ENCODE assay signal across 24 cellular contexts in genomic region chr1:224761245-224761644, GRCh38.
A peak's percentile ranks its signal among the peaks of the same experiment; 100 is the strongest.
DNase-seq lines count a peak whose midpoint lies in the region; ATAC-seq, FAIRE-seq and TF ChIP-seq lines count a peak whose summit lies in the region.
"Had no signal": no experiment of that assay in that cellular context is flagged by ENCODE, and none has a peak within 500 bp of the region (broad histone marks: within the 10 kb centered on the region; RNA-seq: fewer than 3 reads in every experiment).

No MANE protein-coding gene starts in this region.

- intact Hi-C loops in right lobe of liver (cut with DNase I), result no loop called here
- intact Hi-C loops in HepG2 (cut with micrococcal nuclease; ENCODE audit: unreplicated experiment), result no loop called here

- H3K9me3 ChIP-seq in right lobe of liver (no peaks in the 10 kb centered on the region), HepG2 (ENCODE audit: low read length) (peaks cover 18% of the 10 kb centered on the region), endodermal cell (ENCODE audit: control insufficient read depth, low read length) (peaks cover 21% of the 10 kb centered on the region)
- H3K9me3 ChIP-seq: BE2C had no signal

- DNase-seq in right lobe of liver, result no peak
- no peak for DNase-seq in HepG2 (ENCODE audit: low spot score)
- DNase-seq in endodermal cell, result peak; percentile 4
- peak; percentile 0 for DNase-seq in osteocyte (ENCODE audit: extremely low spot score, unreplicated experiment)
- no peak for DNase-seq in D341Med (ENCODE audit: low spot score)
- DNase-seq in activated gamma-delta T cell treated with Interleukin-2 at 50 U/mL for 16 hours, result no peak
- DNase-seq: ACHN; AML-193; BE2C; CD4-positive, alpha-beta T cell; CD8-positive, alpha-beta memory T cell; DMS53; DMS79 treated with DMSO at 0.1 percent for 48 hours; H9 had no signal

- POLR2A ChIA-PET in HepG2 (lab: Yijun Ruan, JAX), result no interaction called here

- H3K4me3 ChIP-seq in right lobe of liver, result no peak overlapping the region
- H3K4me3 ChIP-seq in HepG2 (replicated peaks in 1 of 3; ENCODE audit: insufficient read depth in 1 of 3, low read depth in 2 of 3, low read length in 3 of 3), result no peak overlapping the region
- H3K4me3 ChIP-seq in endodermal cell (ENCODE audit: low read length), result no peak overlapping the region
- H3K4me3 ChIP-seq: A549; BLaER1 treated with 17β-estradiol and CSF1 and Interleukin-3, amounts not matched to agents 10 nM and 100 nM; GM23338 had no signal

- no peak for TF ChIP-seq RAD21 in HepG2 (CRISPR knock-in tag; IDR thresholded peaks at IDR 0.05)

- TF ChIP-seq CTCF in right lobe of liver (IDR thresholded peaks at IDR 0.05) (no peak), HepG2 (CRISPR knock-in tag; IDR thresholded peaks at IDR 0.05) (no peak), endodermal cell (conservative IDR thresholded peaks at IDR 0.05) (no peak), osteocyte (IDR thresholded peaks at IDR 0.05) (no peak)

- H3K9ac ChIP-seq in HepG2 (ENCODE audit: insufficient read depth, low read depth, low read length) (no peak overlapping the region), endodermal cell (ENCODE audit: extremely low read depth, low read length, poor library complexity, severe bottlenecking) (no peak overlapping the region)
- H3K9ac ChIP-seq: BLaER1 treated with 17β-estradiol and CSF1 and Interleukin-3, amounts not matched to agents 10 nM and 100 nM had no signal

- H3K27ac ChIP-seq in right lobe of liver (no peak overlapping the region), HepG2 (ENCODE audit: extremely low read length, insufficient read depth, low read length) (no peak overlapping the region), endodermal cell (ENCODE audit: low read depth, low read length) (no peak overlapping the region)
- H3K27ac ChIP-seq: 22Rv1; A549; BLaER1 treated with 17β-estradiol and CSF1 and Interleukin-3, amounts not matched to agents 10 nM and 100 nM had no signal

- in situ Hi-C loops in HepG2 (cut with HindIII; ENCODE audit: extremely low pct_ligation_motif_present, low pct_unique_long_range_greater_than_20kb), result no loop called here

- H3K27me3 ChIP-seq in right lobe of liver (no peaks in the 10 kb centered on the region), HepG2 (ENCODE audit: control insufficient read depth in 1 of 2, insufficient read depth in 2 of 2, low read length in 2 of 2) (no peaks in the 10 kb centered on the region), endodermal cell (ENCODE audit: control insufficient read depth, insufficient read depth, low read length, poor library complexity, severe bottlenecking) (no peaks in the 10 kb centered on the region)
- H3K27me3 ChIP-seq: BE2C; BLaER1 treated with 17β-estradiol and CSF1 and Interleukin-3, amounts not matched to agents 10 nM and 100 nM had no signal

- H3K36me3 ChIP-seq in right lobe of liver (no peaks in the 10 kb centered on the region), HepG2 (replicated peaks in 1 of 2; ENCODE audit: control insufficient read depth in 1 of 2, insufficient read depth in 2 of 2, low read length in 2 of 2) (no peaks in the 10 kb centered on the region), endodermal cell (ENCODE audit: control insufficient read depth, insufficient read depth, low read length) (no peaks in the 10 kb centered on the region)
- H3K36me3 ChIP-seq: BE2C; BLaER1 treated with 17β-estradiol and CSF1 and Interleukin-3, amounts not matched to agents 10 nM and 100 nM had no signal

- TF ChIP-seq EP300 in HepG2 (IDR thresholded peaks at IDR 0.05; ENCODE audit: low read depth in 2 of 2, low read length in 2 of 2) (no peak), HepG2 (CRISPR knock-in tag; IDR thresholded peaks at IDR 0.05; ENCODE audit: borderline replicate concordance) (no peak)

- H3K9me3 Mint-ChIP-seq in endodermal cell, result peaks cover 22% of the 10 kb centered on the region
- peaks cover 11% of the 10 kb centered on the region for H3K9me3 Mint-ChIP-seq in osteocyte (ENCODE audit: unreplicated experiment)

- CTCF ChIA-PET in HepG2 (lab: Yijun Ruan, JAX; ENCODE audit: low intra/inter-chr PET ratio, low total read pairs), result no interaction called here

- H3K27me3 Mint-ChIP-seq in endodermal cell (ENCODE audit: insufficient read depth) (peaks cover 14% of the 10 kb centered on the region), osteocyte (ENCODE audit: unreplicated experiment) (no peaks in the 10 kb centered on the region)

- no TSS peak for BruUV-seq in HepG2 (replicated peaks; lab: Mats Ljungman, UMichigan)

- FAIRE-seq in HepG2 (lab: Jason Lieb, UNC), result no peak
- FAIRE-seq: A549, G401.6, GM12892, GM19239 had no signal

- 40% methylated on average over 1 of the region's 1 CpG for WGBS in right lobe of liver (ENCODE audit: insufficient coverage, low coverage, low lambda C conversion rate, missing lambda C conversion rate)
- 0% methylated on average over 1 of the region's 1 CpG for WGBS in HepG2 (ENCODE audit: low lambda C conversion rate)
- WGBS in endodermal cell (ENCODE audit: insufficient coverage in 1 of 2, insufficient read length in 1 of 2), 2 experiments, result 92 to 100% methylated on average over 1 of the region's 1 CpG

- no peaks in the 10 kb centered on the region for H3K79me2 ChIP-seq in HepG2 (ENCODE audit: insufficient read depth, low read length)

- H3K4me1 ChIP-seq in right lobe of liver (no peaks in the 10 kb centered on the region), HepG2 (ENCODE audit: insufficient read depth, low read length) (no peaks in the 10 kb centered on the region), endodermal cell (ENCODE audit: control insufficient read depth, insufficient read depth, low read length) (no peaks in the 10 kb centered on the region)
- H3K4me1 ChIP-seq: A549, BE2C had no signal

- H3K27ac Mint-ChIP-seq in endodermal cell (no peak overlapping the region), osteocyte (ENCODE audit: unreplicated experiment) (no peak overlapping the region)
- H3K27ac Mint-ChIP-seq: CD14-positive monocyte; CD4-positive, alpha-beta T cell; CD8-positive, alpha-beta memory T cell; GM23338; H9 had no signal

- H3K4me2 ChIP-seq in HepG2 (ENCODE audit: low read depth, low read length), result no peak overlapping the region
- H3K4me2 ChIP-seq: A549; BLaER1 treated with 17β-estradiol and CSF1 and Interleukin-3, amounts not matched to agents 10 nM and 100 nM; GM23338 had no signal

- H3K36me3 Mint-ChIP-seq in endodermal cell (ENCODE audit: low read depth) (peaks cover 5% of the 10 kb centered on the region), osteocyte (ENCODE audit: unreplicated experiment) (no peaks in the 10 kb centered on the region)
- H3K36me3 Mint-ChIP-seq: CD14-positive monocyte had no signal

- H2AFZ ChIP-seq in HepG2 (ENCODE audit: low read length), result no peak overlapping the region
- H2AFZ ChIP-seq: GM23338 had no signal

- H3K4me3 Mint-ChIP-seq in endodermal cell (no peak overlapping the region), osteocyte (ENCODE audit: unreplicated experiment) (no peak overlapping the region)
- H3K4me3 Mint-ChIP-seq: CD14-positive monocyte; CD4-positive, alpha-beta T cell; CD8-positive, alpha-beta memory T cell; GM23338; H9 had no signal

- ATAC-seq in right lobe of liver (peak; percentile 48 to 78 (median 57)), HepG2 (no peak), GM19035 (IDR thresholded peaks at IDR 0.05; ENCODE audit: unreplicated experiment) (no peak)
- ATAC-seq: A549, GM23338, HCT116 had no signal

- no peaks in the 10 kb centered on the region for H4K20me1 ChIP-seq in HepG2 (ENCODE audit: insufficient read depth, low read length)
- H4K20me1 ChIP-seq: BLaER1 treated with 17β-estradiol and CSF1 and Interleukin-3, amounts not matched to agents 10 nM and 100 nM had no signal

- H3K4me1 Mint-ChIP-seq in endodermal cell, result peaks cover 4% of the 10 kb centered on the region
- no peaks in the 10 kb centered on the region for H3K4me1 Mint-ChIP-seq in osteocyte (ENCODE audit: unreplicated experiment)
- H3K4me1 Mint-ChIP-seq: CD14-positive monocyte; CD8-positive, alpha-beta memory T cell had no signal

- no peak for TF ChIP-seq POLR2A in right lobe of liver (IDR thresholded peaks at IDR 0.05)
- TF ChIP-seq POLR2A in HepG2 (IDR thresholded peaks at IDR 0.05; ENCODE audit: insufficient read depth in 1 of 2, low read depth in 2 of 2, low read length in 2 of 2), result no peak

TF ChIP-seq in HepG2, 621 proteins besides CTCF, POLR2A, EP300 and RAD21 (continues in another document):
- TF ChIP-seq HNRNPLL (IDR thresholded peaks at IDR 0.05; ENCODE audit: low read depth, low read length, poor library complexity, severe bottlenecking) (no peak), ZNF354B (CRISPR knock-in tag; IDR thresholded peaks at IDR 0.05) (no peak), ZZZ3 (CRISPR knock-in tag; IDR thresholded peaks at IDR 0.05; ENCODE audit: borderline replicate concordance) (no peak), ZNF782 (CRISPR knock-in tag; IDR thresholded peaks at IDR 0.05; ENCODE audit: borderline replicate concordance) (no peak), ATF7 (IDR thresholded peaks at IDR 0.05) (no peak), ATF7 (CRISPR knock-in tag; IDR thresholded peaks at IDR 0.05) (no peak)
- TF ChIP-seq, protein P1, sequence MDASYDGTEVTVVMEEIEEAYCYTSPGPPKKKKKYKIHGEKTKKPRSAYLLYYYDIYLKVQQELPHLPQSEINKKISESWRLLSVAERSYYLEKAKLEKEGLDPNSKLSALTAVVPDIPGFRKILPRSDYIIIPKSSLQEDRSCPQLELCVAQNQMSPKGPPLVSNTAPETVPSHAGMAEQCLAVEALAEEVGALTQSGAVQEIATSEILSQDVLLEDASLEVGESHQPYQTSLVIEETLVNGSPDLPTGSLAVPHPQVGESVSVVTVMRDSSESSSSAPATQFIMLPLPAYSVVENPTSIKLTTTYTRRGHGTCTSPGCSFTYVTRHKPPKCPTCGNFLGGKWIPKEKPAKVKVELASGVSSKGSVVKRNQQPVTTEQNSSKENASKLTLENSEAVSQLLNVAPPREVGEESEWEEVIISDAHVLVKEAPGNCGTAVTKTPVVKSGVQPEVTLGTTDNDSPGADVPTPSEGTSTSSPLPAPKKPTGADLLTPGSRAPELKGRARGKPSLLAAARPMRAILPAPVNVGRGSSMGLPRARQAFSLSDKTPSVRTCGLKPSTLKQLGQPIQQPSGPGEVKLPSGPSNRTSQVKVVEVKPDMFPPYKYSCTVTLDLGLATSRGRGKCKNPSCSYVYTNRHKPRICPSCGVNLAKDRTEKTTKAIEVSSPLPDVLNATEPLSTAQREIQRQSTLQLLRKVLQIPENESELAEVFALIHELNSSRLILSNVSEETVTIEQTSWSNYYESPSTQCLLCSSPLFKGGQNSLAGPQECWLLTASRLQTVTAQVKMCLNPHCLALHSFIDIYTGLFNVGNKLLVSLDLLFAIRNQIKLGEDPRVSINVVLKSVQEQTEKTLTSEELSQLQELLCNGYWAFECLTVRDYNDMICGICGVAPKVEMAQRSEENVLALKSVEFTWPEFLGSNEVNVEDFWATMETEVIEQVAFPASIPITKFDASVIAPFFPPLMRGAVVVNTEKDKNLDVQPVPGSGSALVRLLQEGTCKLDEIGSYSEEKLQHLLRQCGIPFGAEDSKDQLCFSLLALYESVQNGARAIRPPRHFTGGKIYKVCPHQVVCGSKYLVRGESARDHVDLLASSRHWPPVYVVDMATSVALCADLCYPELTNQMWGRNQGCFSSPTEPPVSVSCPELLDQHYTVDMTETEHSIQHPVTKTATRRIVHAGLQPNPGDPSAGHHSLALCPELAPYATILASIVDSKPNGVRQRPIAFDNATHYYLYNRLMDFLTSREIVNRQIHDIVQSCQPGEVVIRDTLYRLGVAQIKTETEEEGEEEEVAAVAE (CRISPR knock-in tag; IDR thresholded peaks at IDR 0.05; ENCODE audit: borderline replicate concordance), result no peak

Comparison
In these comparisons a context has a peak if more than half of its experiments do, and no peak if none do; other contexts are left out.
1. ATAC-seq: peak in right lobe of liver (4 of 4); none in HepG2 (single experiment) and GM19035 (single experiment).
2. DNase-seq: peak in endodermal cell (single experiment) and osteocyte (single experiment); none in right lobe of liver (0 of 3), HepG2 (single experiment), D341Med (single experiment) and activated gamma-delta T cell treated with Interleukin-2 at 50 U/mL for 16 hours (single experiment).